ENCODE assay signal across 19 cellular contexts in genomic region chr1:109808703-109809102, GRCh38. TPM values are rescaled to one million over a fixed set of nuclear protein-coding genes. Genes with fewer than 3 reads are reported as not detected.
"Had no signal": no experiment of that assay in that cellular context is flagged by ENCODE, and none has a peak within 500 bp of the region (broad histone marks: within the 10 kb centered on the region; RNA-seq: fewer than 3 reads in every experiment).

No MANE protein-coding gene starts in this region.

- DNase-seq: activated CD4-positive, alpha-beta memory T cell treated with anti-CD3 and anti-CD28 coated beads for 36 hours; activated naive CD4-positive, alpha-beta T cell treated with Interleukin-2 at 50 U/mL for 16 hours; activated T-cell treated with anti-CD3 and anti-CD28 coated beads, Interleukin-2, amount 50 U/mL, for 48 hours; central memory CD4-positive, alpha-beta T cell; cortex of kidney; effector memory CD4-positive, alpha-beta T cell; gastrocnemius medialis; heart right ventricle; left lung; stimulated activated CD4-positive, alpha-beta T cell treated with anti-CD3 and anti-CD28 coated beads, Interleukin-4, amount 100 ng/mL, for 4 hours; thyroid gland had no signal

- H3K4me1 ChIP-seq: adrenal gland, body of pancreas, parathyroid adenoma, thyroid gland had no signal

- H3K36me3 Mint-ChIP-seq: activated CD4-positive, alpha-beta memory T cell treated with anti-CD3 and anti-CD28 coated beads for 36 hours had no signal

- H3K9me3 Mint-ChIP-seq: activated CD4-positive, alpha-beta memory T cell treated with anti-CD3 and anti-CD28 coated beads for 36 hours had no signal

- H2AFZ ChIP-seq: parathyroid adenoma had no signal

- FAIRE-seq: islet of Langerhans had no signal

- H3K9ac ChIP-seq: parathyroid adenoma had no signal

- H3K27ac ChIP-seq: adrenal gland, body of pancreas, epithelial cell of prostate, gastrocnemius medialis, heart right ventricle, left lung, parathyroid adenoma, thyroid gland, vagina had no signal

- H3K27ac Mint-ChIP-seq: activated CD4-positive, alpha-beta memory T cell treated with anti-CD3 and anti-CD28 coated beads for 36 hours had no signal

- H3K79me2 ChIP-seq: parathyroid adenoma had no signal

- H3K36me3 ChIP-seq: adrenal gland, gastrocnemius medialis, heart right ventricle, left lung, thyroid gland, vagina had no signal

- H3K9me3 ChIP-seq: adrenal gland, body of pancreas, gastrocnemius medialis, heart right ventricle, left lung, thyroid gland, vagina had no signal

- H3K27me3 Mint-ChIP-seq: activated CD4-positive, alpha-beta memory T cell treated with anti-CD3 and anti-CD28 coated beads for 36 hours had no signal

- H3K4me3 ChIP-seq: adrenal gland, body of pancreas, gastrocnemius medialis, heart right ventricle, left lung, thyroid gland, vagina had no signal

- H3K4me3 Mint-ChIP-seq: activated CD4-positive, alpha-beta memory T cell treated with anti-CD3 and anti-CD28 coated beads for 36 hours had no signal

- ATAC-seq: gastrocnemius medialis, left lung had no signal

- H3K27me3 ChIP-seq: adrenal gland, body of pancreas, gastrocnemius medialis, heart right ventricle, left lung, thyroid gland, vagina had no signal

RNA-seq across cellular contexts. Expression of gene EPS8L3, which starts 45.0 kb away (rescaled TPM):
- total RNA-seq: activated CD4-positive, alpha-beta memory T cell treated with anti-CD3 and anti-CD28 coated beads for 36 hours; left lung; renal cortical epithelial cell; skeletal muscle tissue; thyroid gland; vagina had no signal
- polyA plus RNA-seq: heart right ventricle had no signal
